Comparison of ENCODE assay signal across 19 cellular contexts in genomic region chr4:152522754-152523153, GRCh38. TPM values are rescaled to one million over a fixed set of nuclear protein-coding genes. Genes with fewer than 3 reads are reported as not detected.
DNase-seq lines count a peak whose midpoint lies in the region; ATAC-seq, FAIRE-seq and TF ChIP-seq lines count a peak whose summit lies in the region.
"Had no signal": no experiment of that assay in that cellular context is flagged by ENCODE, and none has a peak within 500 bp of the region (broad histone marks: within the 10 kb centered on the region; RNA-seq: fewer than 3 reads in every experiment).

No MANE protein-coding gene starts in this region.

- H3K4me2 ChIP-seq in Loucy (ENCODE audit: low read depth, low read length, poor library complexity, severe bottlenecking) (peak overlapping the region; percentile 30), OCI-LY7 (ENCODE audit: low read length) (no peak overlapping the region)

- 0 out of 2 replicates have a peak, but pooled peaks cover 3% of the 10 kb centered on the region for H3F3A ChIP-seq in Loucy (ENCODE audit: low read depth)

- no peaks in the 10 kb centered on the region for H3K9me3 Mint-ChIP-seq in central memory CD8-positive, alpha-beta T cell
- no peaks in the 10 kb centered on the region for H3K9me3 Mint-ChIP-seq in stimulated activated effector memory CD8-positive, alpha-beta T cell treated with anti-CD3 and anti-CD28 coated beads, Interleukin-12 subunit alpha, Interleukin-12 subunit beta, amount 100 ng/mL, for 72 hours
- no peaks in the 10 kb centered on the region for H3K9me3 Mint-ChIP-seq in activated naive CD4-positive, alpha-beta T cell treated with anti-CD3 and anti-CD28 coated beads for 36 hours

- H3K9ac ChIP-seq in Loucy (ENCODE audit: low read depth, low read length, poor library complexity, severe bottlenecking), result no peak overlapping the region

- H3K4me1 Mint-ChIP-seq in central memory CD8-positive, alpha-beta T cell, result peaks cover 74% of the 10 kb centered on the region
- peaks cover 61% of the 10 kb centered on the region for H3K4me1 Mint-ChIP-seq in stimulated activated effector memory CD8-positive, alpha-beta T cell treated with anti-CD3 and anti-CD28 coated beads, Interleukin-12 subunit alpha, Interleukin-12 subunit beta, amount 100 ng/mL, for 72 hours
- H3K4me1 Mint-ChIP-seq in activated naive CD4-positive, alpha-beta T cell treated with anti-CD3 and anti-CD28 coated beads for 36 hours (ENCODE audit: low read depth), result peaks cover 55% of the 10 kb centered on the region

- peaks cover 48% of the 10 kb centered on the region for H3K4me1 ChIP-seq in Loucy (ENCODE audit: insufficient read depth, low read length, poor library complexity, severe bottlenecking)
- H3K4me1 ChIP-seq in OCI-LY7 (ENCODE audit: insufficient read depth, low read length, poor library complexity, severe bottlenecking), result peaks cover 7% of the 10 kb centered on the region

- CTCF ChIA-PET in activated naive CD4-positive, alpha-beta T cell treated with anti-CD3 and anti-CD28 coated beads for 36 hours (lab: Charles Lee), result interaction anchor here (0.5 to 3.9 kb wide), 4 partner anchors 8 to 66 kb away, joined by 3 to 23 read pairs (median 4); no protein-coding TSS in a partner anchor
- CTCF ChIA-PET in OCI-LY7 (lab: Charles Lee; ENCODE audit: unreplicated experiment), result no interaction called here

- H3K79me2 ChIP-seq in Loucy (ENCODE audit: insufficient read depth, low read length) (peaks cover 85% of the 10 kb centered on the region), OCI-LY7 (ENCODE audit: insufficient read depth, low read depth, low read length) (peaks cover 97% of the 10 kb centered on the region)

- intact Hi-C loops in cardiac septum (cut with DNase I) (no loop called here), OCI-LY7 (cut with micrococcal nuclease; ENCODE audit: unreplicated experiment) (no loop called here)
- intact Hi-C loops in activated naive CD4-positive, alpha-beta T cell treated with anti-CD3 and anti-CD28 coated beads for 36 hours (cut with micrococcal nuclease), result loop anchor here (1.0 kb wide), 1 partner anchor 14 kb away; the partner anchor contains the start of gene FBXW7

- FAIRE-seq in GM18507 (lab: Jason Lieb, UNC), result peak; percentile 69

- H3K9me3 ChIP-seq in Loucy (ENCODE audit: insufficient read depth, low read depth, low read length) (no peaks in the 10 kb centered on the region), OCI-LY7 (ENCODE audit: low read length) (peaks cover 13% of the 10 kb centered on the region; the same call in 1 of the 2 replicates)

- POLR2A ChIA-PET in OCI-LY7 (lab: Charles Lee), result interaction anchor here (0.6 to 3.6 kb wide), 15 partner anchors 9 to 232 kb away, joined by 3 to 17 read pairs (median 4); partner anchors contain the start of gene FBXW7

- ATAC-seq in central memory CD8-positive, alpha-beta T cell (replicated peaks; ENCODE audit: extremely low read depth, poor library complexity, severe bottlenecking), result no peak
- ATAC-seq in stimulated activated effector memory CD8-positive, alpha-beta T cell treated with anti-CD3 and anti-CD28 coated beads, Interleukin-12 subunit alpha, Interleukin-12 subunit beta, amount 100 ng/mL, for 72 hours, result no peak
- ATAC-seq: HCT116, SK-N-SH treated with all-trans-retinoic acid at 6 μM for 48 hours had no signal

- H4K20me1 ChIP-seq in Loucy (ENCODE audit: insufficient read depth, low read length, poor library complexity, severe bottlenecking), result peaks cover 35% of the 10 kb centered on the region
- H4K20me1 ChIP-seq in OCI-LY7 (ENCODE audit: insufficient read depth, low read length), result peaks cover 12% of the 10 kb centered on the region

- no peaks in the 10 kb centered on the region for H3K27me3 ChIP-seq in Loucy (ENCODE audit: insufficient read depth, low read length, poor library complexity, severe bottlenecking)

- H2AFZ ChIP-seq in Loucy (ENCODE audit: low read length) (no peak overlapping the region), OCI-LY7 (ENCODE audit: low read length) (no peak overlapping the region)

- H3K27me3 Mint-ChIP-seq in central memory CD8-positive, alpha-beta T cell, result no peaks in the 10 kb centered on the region
- H3K27me3 Mint-ChIP-seq in activated naive CD4-positive, alpha-beta T cell treated with anti-CD3 and anti-CD28 coated beads for 36 hours (ENCODE audit: low read depth), result no peaks in the 10 kb centered on the region

- H3K27ac Mint-ChIP-seq in central memory CD8-positive, alpha-beta T cell (ENCODE audit: low read depth), result peak overlapping the region; percentile 70
- peak overlapping the region; percentile 40 for H3K27ac Mint-ChIP-seq in stimulated activated effector memory CD8-positive, alpha-beta T cell treated with anti-CD3 and anti-CD28 coated beads, Interleukin-12 subunit alpha, Interleukin-12 subunit beta, amount 100 ng/mL, for 72 hours
- H3K27ac Mint-ChIP-seq in activated naive CD4-positive, alpha-beta T cell treated with anti-CD3 and anti-CD28 coated beads for 36 hours, result no peak overlapping the region

- DNase-seq in GM18507 (ENCODE audit: extremely low spot score, insufficient read length, low read depth) (no peak), cardiac septum (ENCODE audit: low spot score) (no peak), OCI-LY7 (ENCODE audit: low spot score) (no peak)
- DNase-seq in central memory CD8-positive, alpha-beta T cell (ENCODE audit: low spot score in 2 of 2), result no peak
- no peak for DNase-seq in stimulated activated effector memory CD8-positive, alpha-beta T cell treated with anti-CD3 and anti-CD28 coated beads, Interleukin-12 subunit alpha, Interleukin-12 subunit beta, amount 100 ng/mL, for 72 hours (ENCODE audit: low spot score in 2 of 2)
- no peak for DNase-seq in activated naive CD4-positive, alpha-beta T cell treated with anti-CD3 and anti-CD28 coated beads for 36 hours
- DNase-seq: ACHN; DMS79 treated with DMSO at 0.1 percent for 48 hours; GOT3; NCI-H1105; NCI-H2081; NCI-H446 treated with DMSO at 0.1 percent for 48 hours; NCI-H69; NK-92 treated with Interleukin-12 subunit alpha and Interleukin-12 subunit beta, amount 100 ng/mL, for 24 hours; SHP77 treated with DMSO at 0.1 percent for 48 hours had no signal

- TF ChIP-seq CTCF in Loucy (conservative IDR thresholded peaks at IDR 0.05; ENCODE audit: low read length), result no peak
- TF ChIP-seq CTCF in OCI-LY7 (conservative IDR thresholded peaks at IDR 0.05; ENCODE audit: low read length), result no peak

- no TSS peak for BruUV-seq in OCI-LY7 (replicated peaks; lab: Mats Ljungman, UMichigan)

- no peak overlapping the region for H3K4me3 Mint-ChIP-seq in central memory CD8-positive, alpha-beta T cell
- no peak overlapping the region for H3K4me3 Mint-ChIP-seq in stimulated activated effector memory CD8-positive, alpha-beta T cell treated with anti-CD3 and anti-CD28 coated beads, Interleukin-12 subunit alpha, Interleukin-12 subunit beta, amount 100 ng/mL, for 72 hours
- no peak overlapping the region for H3K4me3 Mint-ChIP-seq in activated naive CD4-positive, alpha-beta T cell treated with anti-CD3 and anti-CD28 coated beads for 36 hours

- peaks cover 16% of the 10 kb centered on the region for H3K36me3 Mint-ChIP-seq in central memory CD8-positive, alpha-beta T cell (ENCODE audit: insufficient read depth)
- H3K36me3 Mint-ChIP-seq in stimulated activated effector memory CD8-positive, alpha-beta T cell treated with anti-CD3 and anti-CD28 coated beads, Interleukin-12 subunit alpha, Interleukin-12 subunit beta, amount 100 ng/mL, for 72 hours, result peaks cover 11% of the 10 kb centered on the region
- H3K36me3 Mint-ChIP-seq in activated naive CD4-positive, alpha-beta T cell treated with anti-CD3 and anti-CD28 coated beads for 36 hours (ENCODE audit: low read depth), result peaks cover 18% of the 10 kb centered on the region

- H3K27ac ChIP-seq in OCI-LY7 (ENCODE audit: low read depth, low read length, poor library complexity, severe bottlenecking), result no peak overlapping the region
- H3K27ac ChIP-seq: C4-2B had no signal

- no peaks in the 10 kb centered on the region for H3K9me2 ChIP-seq in Loucy (replicated peaks; ENCODE audit: low read depth, low read length)
- H3K9me2 ChIP-seq in OCI-LY7 (ENCODE audit: insufficient read depth, low read length), result no peaks in the 10 kb centered on the region

- H3K4me3 ChIP-seq in Loucy (ENCODE audit: low read length, poor library complexity, severe bottlenecking) (no peak overlapping the region), OCI-LY7 (ENCODE audit: low read depth, low read length, poor library complexity, severe bottlenecking) (no peak overlapping the region)

- no peaks in the 10 kb centered on the region for H3K36me3 ChIP-seq in Loucy (ENCODE audit: insufficient read depth, low read length)
- peaks cover 58% of the 10 kb centered on the region for H3K36me3 ChIP-seq in OCI-LY7 (ENCODE audit: insufficient read depth, low read length)

RNA-seq across cellular contexts. Expression of gene FBXW7, which starts 13.1 kb away (rescaled TPM):
- total RNA-seq in cardiac septum, result 65.5 TPM
- total RNA-seq in activated naive CD4-positive, alpha-beta T cell treated with anti-CD3 and anti-CD28 coated beads for 36 hours, result 10 to 100 TPM; 26.7 to 29.2 TPM
- 58.8 and 97.7 TPM in 2 replicates for total RNA-seq in OCI-LY7 (2014; rRNA removed; shearing (Covaris generic))
- 97.3 and 102 TPM in 2 replicates for total RNA-seq in OCI-LY7 (2022)
